ENCODE assay signal across 1 cellular context in the genomic region with DNA sequence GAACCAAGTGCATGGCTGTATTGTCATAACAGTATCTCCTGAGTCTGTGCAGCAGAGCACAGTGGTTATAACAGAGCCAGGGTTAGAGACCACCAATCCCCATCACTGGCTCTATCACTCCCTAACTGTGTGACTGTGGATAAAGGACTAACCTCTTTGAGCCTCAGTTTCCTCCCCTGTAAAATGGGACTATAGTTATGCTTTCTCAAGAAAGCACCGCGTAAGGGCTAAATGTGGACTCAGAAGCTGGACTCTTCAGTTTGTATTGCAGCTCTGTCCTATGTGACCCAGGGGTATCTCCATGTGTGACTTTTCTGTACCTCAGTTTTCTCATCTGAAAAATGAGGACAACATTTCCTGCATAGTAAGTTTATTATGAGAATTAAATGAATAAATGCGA.
TF ChIP-seq lines count a peak whose summit lies in the region.

No MANE protein-coding gene starts in this region.

TF ChIP-seq in HepG2, 621 proteins besides CTCF, POLR2A, EP300 and RAD21:
- TF ChIP-seq CHD4 (IDR thresholded peaks at IDR 0.05; ENCODE audit: borderline replicate concordance, low read length) (peak; percentile 52; the same call in 1 of the 2 replicates), ZNF629 (CRISPR knock-in tag; conservative IDR thresholded peaks at IDR 0.05) (peak; percentile 84), SRSF4 (IDR thresholded peaks at IDR 0.05; ENCODE audit: low read depth, low read length, poor library complexity, severe bottlenecking) (no peak), ZNF224 (CRISPR knock-in tag; IDR thresholded peaks at IDR 0.05) (0 out of 2 replicates have a peak, but pooled peaks have one; percentile 8), HOXA9 (CRISPR knock-in tag; IDR thresholded peaks at IDR 0.05; ENCODE audit: borderline replicate concordance) (no peak)
